26 cellular contexts compared by ENCODE assay signal in the genomic region with DNA sequence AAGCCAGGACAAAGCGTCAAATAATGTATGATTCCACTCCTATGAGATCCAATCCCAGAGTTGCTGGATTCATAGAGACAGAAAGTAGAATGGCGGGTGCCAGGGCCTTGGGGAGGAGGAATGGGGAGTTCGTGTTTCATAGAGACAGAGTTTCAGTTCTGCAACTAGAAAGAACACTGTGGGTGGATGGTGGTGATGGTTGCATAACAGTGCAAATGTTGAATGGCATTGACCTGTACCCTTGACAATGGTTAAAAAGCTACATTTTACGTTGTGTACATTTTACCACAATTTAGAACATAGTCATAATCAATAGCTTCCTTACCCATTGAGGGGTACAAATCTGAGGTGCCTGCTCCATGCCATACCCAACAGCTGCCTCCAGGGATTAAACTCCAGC. TPM values are rescaled to one million over a fixed set of nuclear protein-coding genes. Genes with fewer than 3 reads are reported as not detected.
"Had no signal": no experiment of that assay in that cellular context is flagged by ENCODE, and none has a peak within 500 bp of the region (broad histone marks: within the 10 kb centered on the region; RNA-seq: fewer than 3 reads in every experiment).

No MANE protein-coding gene starts in this region.

- H3K4me3 ChIP-seq: body of pancreas, colonic mucosa, esophagus squamous epithelium, skin epidermis, transverse colon had no signal

- ATAC-seq: body of pancreas; left ventricle myocardium superior; natural killer cell treated with Interleukin-12 subunit alpha and Interleukin-12 subunit beta and Interleukin-15 and Interleukin-18, amount 100 ng/mL, for 72 hours had no signal

- H3K27ac Mint-ChIP-seq: activated naive CD8-positive, alpha-beta T cell treated with anti-CD3 and anti-CD28 coated beads for 36 hours; activated T-helper 1 cell treated with anti-CD3 and anti-CD28 coated beads, Interleukin-12 subunit alpha, Interleukin-12 subunit beta, Interleukin-2, Interleukin-4 antibody, amounts not matched to agents 30 ng/mL and 10 ng/mL and 1 ng/mL, durations not matched to agents 14 hours and 24 hours and 36 hours; natural killer cell treated with Interleukin-12 subunit alpha and Interleukin-12 subunit beta and Interleukin-15 and Interleukin-18, amount 100 ng/mL, for 72 hours; T-helper 2 cell treated with Interferon-gamma antibody and Interleukin-4, amounts not matched to agents 5 μg/mL and 100 μg/mL, for 36 hours had no signal

- H3K27me3 Mint-ChIP-seq: activated naive CD8-positive, alpha-beta T cell treated with anti-CD3 and anti-CD28 coated beads for 36 hours had no signal

- H3K36me3 ChIP-seq: colonic mucosa, esophagus squamous epithelium, transverse colon had no signal

- DNase-seq: activated naive CD8-positive, alpha-beta T cell treated with anti-CD3 and anti-CD28 coated beads for 36 hours; amygdala; central memory CD4-positive, alpha-beta T cell; colonic mucosa; effector CD8-positive, alpha-beta T cell; esophagus squamous epithelium; hippocampal formation; kidney; left ventricle myocardium superior; nucleus accumbens; stimulated activated CD4-positive, alpha-beta T cell treated with anti-CD3 and anti-CD28 coated beads, Interleukin-15, amount 100 ng/mL, for 24 hours; stimulated activated CD4-positive, alpha-beta T cell treated with anti-CD3 and anti-CD28 coated beads, Interleukin-4, amount 100 ng/mL, for 1 hour; stimulated activated naive CD4-positive, alpha-beta T cell; transverse colon had no signal

- H3K9me3 ChIP-seq: colonic mucosa had no signal

- H3K27me3 ChIP-seq: body of pancreas, colonic mucosa, transverse colon had no signal

- H3K4me3 Mint-ChIP-seq: activated naive CD8-positive, alpha-beta T cell treated with anti-CD3 and anti-CD28 coated beads for 36 hours; activated T-helper 1 cell treated with anti-CD3 and anti-CD28 coated beads, Interleukin-12 subunit alpha, Interleukin-12 subunit beta, Interleukin-2, Interleukin-4 antibody, amounts not matched to agents 30 ng/mL and 10 ng/mL and 1 ng/mL, durations not matched to agents 14 hours and 24 hours and 36 hours; natural killer cell treated with Interleukin-12 subunit alpha and Interleukin-12 subunit beta and Interleukin-15 and Interleukin-18, amount 100 ng/mL, for 72 hours; T-helper 2 cell treated with Interferon-gamma antibody and Interleukin-4, amounts not matched to agents 5 μg/mL and 100 μg/mL, for 36 hours had no signal

- H3K4me1 ChIP-seq: body of pancreas, colonic mucosa, esophagus squamous epithelium, transverse colon had no signal

- H3K27ac ChIP-seq: body of pancreas, colonic mucosa, esophagus squamous epithelium, skin epidermis, transverse colon had no signal

- H3K4me1 Mint-ChIP-seq: activated naive CD8-positive, alpha-beta T cell treated with anti-CD3 and anti-CD28 coated beads for 36 hours had no signal

- FAIRE-seq: endothelial cell of umbilical vein, kidney had no signal

RNA-seq across cellular contexts. Expression of a gene that starts 33.4 kb away (rescaled TPM):
- total RNA-seq: activated CD8-positive, alpha-beta memory T cell treated with anti-CD3 and anti-CD28 coated beads for 36 hours; activated naive CD8-positive, alpha-beta T cell treated with anti-CD3 and anti-CD28 coated beads for 36 hours; activated T-helper 1 cell treated with anti-CD3 and anti-CD28 coated beads, Interleukin-12 subunit alpha, Interleukin-12 subunit beta, Interleukin-2, Interleukin-4 antibody, amounts not matched to agents 30 ng/mL and 10 ng/mL and 1 ng/mL, durations not matched to agents 14 hours and 24 hours and 36 hours; body of pancreas; colonic mucosa; endothelial cell of umbilical vein; esophagus squamous epithelium; fibroblast of villous mesenchyme; glomerular endothelial cell; kidney; left ventricle myocardium superior; mesenteric fat pad; natural killer cell treated with Interleukin-12 subunit alpha and Interleukin-12 subunit beta and Interleukin-15 and Interleukin-18, amount 100 ng/mL, for 72 hours; posterior vena cava; subcutaneous adipose tissue; transverse colon had no signal
- polyA plus RNA-seq: endothelial cell of umbilical vein had no signal

RNA-seq across cellular contexts. Expression of a gene that starts 42.5 kb away (rescaled TPM):
- total RNA-seq: activated CD8-positive, alpha-beta memory T cell treated with anti-CD3 and anti-CD28 coated beads for 36 hours; activated naive CD8-positive, alpha-beta T cell treated with anti-CD3 and anti-CD28 coated beads for 36 hours; activated T-helper 1 cell treated with anti-CD3 and anti-CD28 coated beads, Interleukin-12 subunit alpha, Interleukin-12 subunit beta, Interleukin-2, Interleukin-4 antibody, amounts not matched to agents 30 ng/mL and 10 ng/mL and 1 ng/mL, durations not matched to agents 14 hours and 24 hours and 36 hours; body of pancreas; colonic mucosa; endothelial cell of umbilical vein; esophagus squamous epithelium; fibroblast of villous mesenchyme; glomerular endothelial cell; kidney; left ventricle myocardium superior; mesenteric fat pad; natural killer cell treated with Interleukin-12 subunit alpha and Interleukin-12 subunit beta and Interleukin-15 and Interleukin-18, amount 100 ng/mL, for 72 hours; posterior vena cava; subcutaneous adipose tissue; transverse colon had no signal
- polyA plus RNA-seq: endothelial cell of umbilical vein had no signal

RNA-seq across cellular contexts. Expression of a gene that starts 52.1 kb away (rescaled TPM):
- total RNA-seq: activated CD8-positive, alpha-beta memory T cell treated with anti-CD3 and anti-CD28 coated beads for 36 hours; activated naive CD8-positive, alpha-beta T cell treated with anti-CD3 and anti-CD28 coated beads for 36 hours; activated T-helper 1 cell treated with anti-CD3 and anti-CD28 coated beads, Interleukin-12 subunit alpha, Interleukin-12 subunit beta, Interleukin-2, Interleukin-4 antibody, amounts not matched to agents 30 ng/mL and 10 ng/mL and 1 ng/mL, durations not matched to agents 14 hours and 24 hours and 36 hours; body of pancreas; colonic mucosa; endothelial cell of umbilical vein; esophagus squamous epithelium; fibroblast of villous mesenchyme; glomerular endothelial cell; kidney; left ventricle myocardium superior; mesenteric fat pad; natural killer cell treated with Interleukin-12 subunit alpha and Interleukin-12 subunit beta and Interleukin-15 and Interleukin-18, amount 100 ng/mL, for 72 hours; posterior vena cava; subcutaneous adipose tissue; transverse colon had no signal
- polyA plus RNA-seq: endothelial cell of umbilical vein had no signal
